18 cellular contexts compared by ENCODE assay signal in genomic region chr5:133108481-133108921, GRCh38. TPM values are rescaled to one million over a fixed set of nuclear protein-coding genes. Genes with fewer than 3 reads are reported as not detected.
A peak's percentile ranks its signal among the peaks of the same experiment; 100 is the strongest.
DNase-seq lines count a peak whose midpoint lies in the region; ATAC-seq, FAIRE-seq and TF ChIP-seq lines count a peak whose summit lies in the region.
"Had no signal": no experiment of that assay in that cellular context is flagged by ENCODE, and none has a peak within 500 bp of the region (broad histone marks: within the 10 kb centered on the region; RNA-seq: fewer than 3 reads in every experiment).

No MANE protein-coding gene starts in this region.

- no peaks in the 10 kb centered on the region for H3K27me3 ChIP-seq in BLaER1 treated with 17β-estradiol and CSF1 and Interleukin-3, amounts not matched to agents 10 nM and 100 nM
- no peaks in the 10 kb centered on the region for H3K27me3 ChIP-seq in HL-60 (ENCODE audit: insufficient read depth, poor library complexity, severe bottlenecking)
- H3K27me3 ChIP-seq in HepG2 (ENCODE audit: control insufficient read depth in 1 of 2, insufficient read depth in 2 of 2, low read length in 2 of 2): peaks cover 2 to 12% of the 10 kb centered on the region in 2 experiments; a peak in 1 of 5 replicates
- H3K27me3 ChIP-seq in psoas muscle (ENCODE audit: insufficient read depth in 3 of 3, low read length in 2 of 3): no peaks in the 10 kb centered on the region
- no peaks in the 10 kb centered on the region for H3K27me3 ChIP-seq in dorsolateral prefrontal cortex
- H3K27me3 ChIP-seq: adrenal gland had no signal

- no peak overlapping the region for H3K4me3 ChIP-seq in BLaER1 treated with 17β-estradiol and CSF1 and Interleukin-3, amounts not matched to agents 10 nM and 100 nM
- H3K4me3 ChIP-seq in HL-60 (replicated peaks; ENCODE audit: insufficient read depth, low read length): no peak overlapping the region
- H3K4me3 ChIP-seq in HepG2 (replicated peaks in 1 of 3; ENCODE audit: insufficient read depth in 1 of 3, low read depth in 2 of 3, low read length in 3 of 3): no peak overlapping the region
- H3K4me3 ChIP-seq in psoas muscle: no peak overlapping the region
- no peak overlapping the region for H3K4me3 ChIP-seq in dorsolateral prefrontal cortex
- H3K4me3 ChIP-seq: adrenal gland had no signal

- peaks cover 6 to 76% (median 66%) of the 10 kb centered on the region in 10 experiments; a peak in 18 of 20 replicates for H3K4me1 ChIP-seq in BLaER1 treated with 17β-estradiol and CSF1 and Interleukin-3, amounts not matched to agents 10 nM and 100 nM
- H3K4me1 ChIP-seq in HepG2 (ENCODE audit: insufficient read depth, low read length) (peaks cover 18% of the 10 kb centered on the region), psoas muscle (peaks cover 15% of the 10 kb centered on the region)

- peak overlapping the region in 9 of 11 experiments; percentile 11 to 58 (median 43); a peak in 13 of 22 replicates for H3K4me2 ChIP-seq in BLaER1 treated with 17β-estradiol and CSF1 and Interleukin-3, amounts not matched to agents 10 nM and 100 nM
- H3K4me2 ChIP-seq in HepG2 (ENCODE audit: low read depth, low read length): no peak overlapping the region

- peak overlapping the region in 1 of 11 experiments; percentile 15; a peak in 2 of 22 replicates for H3K9ac ChIP-seq in BLaER1 treated with 17β-estradiol and CSF1 and Interleukin-3, amounts not matched to agents 10 nM and 100 nM
- no peak overlapping the region for H3K9ac ChIP-seq in HepG2 (ENCODE audit: insufficient read depth, low read depth, low read length)

- no peaks in the 10 kb centered on the region for H3K79me2 ChIP-seq in HepG2 (ENCODE audit: insufficient read depth, low read length)

- DNase-seq in HL-60 (ENCODE audit: low read depth in 1 of 2, low spot score in 1 of 2) (peak; percentile 22 to 30), SIG-M5 treated with dmso at 0.1 percent for 504 hours (lab: John Stamatoyannopoulos, UW; ENCODE audit: unreplicated experiment) (peak; percentile 94), HepG2 (ENCODE audit: low spot score) (no peak), psoas muscle (no peak), dorsolateral prefrontal cortex (no peak)
- DNase-seq: adrenal gland; C1 segment of cervical spinal cord; EL; HCEC 1CT; kidney glomerular epithelial cell; NCI-H146; NCI-H526 treated with DMSO at 0.1 percent for 48 hours; retina; SHP77; stimulated activated CD4-positive, alpha-beta T cell treated with anti-CD3 and anti-CD28 coated beads, Interleukin-2, amount 100 ng/mL, for 24 hours had no signal

- peak overlapping the region in 8 of 11 experiments; percentile 28 to 58 (median 46); a peak in 14 of 22 replicates for H3K27ac ChIP-seq in BLaER1 treated with 17β-estradiol and CSF1 and Interleukin-3, amounts not matched to agents 10 nM and 100 nM
- no peak overlapping the region for H3K27ac ChIP-seq in HL-60 (replicated peaks)
- no peak overlapping the region for H3K27ac ChIP-seq in HepG2 (ENCODE audit: extremely low read length, insufficient read depth, low read length)
- no peak overlapping the region for H3K27ac ChIP-seq in psoas muscle
- no peak overlapping the region for H3K27ac ChIP-seq in dorsolateral prefrontal cortex
- H3K27ac ChIP-seq: adrenal gland had no signal

- no peak overlapping the region for H2AFZ ChIP-seq in HepG2 (ENCODE audit: low read length)

- TF ChIP-seq POLR2A in HepG2 (IDR thresholded peaks at IDR 0.05; ENCODE audit: insufficient read depth in 1 of 2, low read depth in 2 of 2, low read length in 2 of 2): no peak

- no TSS peak for BruUV-seq in HepG2 (replicated peaks; lab: Mats Ljungman, UMichigan)

- POLR2A ChIA-PET in HepG2 (lab: Yijun Ruan, JAX): no interaction called here

- TF ChIP-seq RAD21 in HepG2 (CRISPR knock-in tag; IDR thresholded peaks at IDR 0.05): no peak

- CTCF ChIA-PET in HepG2 (lab: Yijun Ruan, JAX; ENCODE audit: low intra/inter-chr PET ratio, low total read pairs): no interaction called here

- no peak for FAIRE-seq in HepG2 (lab: Jason Lieb, UNC)

- in situ Hi-C loops in HepG2 (cut with HindIII; ENCODE audit: extremely low pct_ligation_motif_present, low pct_unique_long_range_greater_than_20kb): no loop called here

- H3K36me3 ChIP-seq in BLaER1 treated with 17β-estradiol and CSF1 and Interleukin-3, amounts not matched to agents 10 nM and 100 nM: peaks cover 16 to 35% (median 24%) of the 10 kb centered on the region in 11 experiments
- H3K36me3 ChIP-seq in HepG2 (replicated peaks in 1 of 2; ENCODE audit: control insufficient read depth in 1 of 2, insufficient read depth in 2 of 2, low read length in 2 of 2) (peaks cover 0 to 21% of the 10 kb centered on the region in 2 experiments; a peak in 2 of 5 replicates), psoas muscle (ENCODE audit: insufficient read depth in 1 of 2, low read depth in 1 of 2) (peaks cover 5 to 23% of the 10 kb centered on the region in 2 donors)

- ATAC-seq in HepG2 (peak; percentile 55), psoas muscle (no peak), GM21529 (IDR thresholded peaks at IDR 0.05; ENCODE audit: unreplicated experiment) (no peak), GM19397 (IDR thresholded peaks at IDR 0.05; ENCODE audit: unreplicated experiment) (no peak)

- H3K9me3 ChIP-seq in BLaER1 treated with 17β-estradiol and CSF1 and Interleukin-3, amounts not matched to agents 10 nM and 100 nM (replicated peaks in 1 of 11): no peaks in the 10 kb centered on the region
- H3K9me3 ChIP-seq in HepG2 (ENCODE audit: low read length) (no peaks in the 10 kb centered on the region), psoas muscle (no peaks in the 10 kb centered on the region)
- H3K9me3 ChIP-seq: adrenal gland had no signal

- TF ChIP-seq CTCF in HL-60 (IDR thresholded peaks at IDR 0.05; ENCODE audit: insufficient read depth, low read length) (no peak), HepG2 (CRISPR knock-in tag; IDR thresholded peaks at IDR 0.05) (no peak), psoas muscle (IDR thresholded peaks at IDR 0.05) (no peak), dorsolateral prefrontal cortex (IDR thresholded peaks at IDR 0.05 in 54 of 56, conservative IDR thresholded peaks at IDR 0.05 in 2 of 56; ENCODE audit: low read depth in 1 of 56, partially characterized antibody in 56 of 56) (no peak)

- 61% methylated on average over 4 of the region's 13 CpGs for WGBS in HepG2 (ENCODE audit: low lambda C conversion rate)
- WGBS in psoas muscle, 3 donors: 62 to 69% (median 67%) methylated on average over 7 to 12 of the region's 13 CpGs

- peaks cover 4 to 37% (median 19%) of the 10 kb centered on the region in 11 experiments; a peak in 11 of 22 replicates for H4K20me1 ChIP-seq in BLaER1 treated with 17β-estradiol and CSF1 and Interleukin-3, amounts not matched to agents 10 nM and 100 nM
- no peaks in the 10 kb centered on the region for H4K20me1 ChIP-seq in HepG2 (ENCODE audit: insufficient read depth, low read length)

- TF ChIP-seq EP300 in HepG2 (IDR thresholded peaks at IDR 0.05; ENCODE audit: low read depth in 2 of 2, low read length in 2 of 2) (no peak), HepG2 (CRISPR knock-in tag; IDR thresholded peaks at IDR 0.05; ENCODE audit: borderline replicate concordance) (no peak)

- intact Hi-C loops in HepG2 (cut with micrococcal nuclease; ENCODE audit: unreplicated experiment) (no loop called here), psoas muscle (cut with DNase I) (no loop called here), dorsolateral prefrontal cortex (cut with DNase I) (no loop called here)

TF ChIP-seq in HepG2, 621 proteins besides CTCF, POLR2A, EP300 and RAD21:
- TF ChIP-seq RBM22 (optimal IDR thresholded peaks at IDR 0.05; ENCODE audit: low read length): peak; percentile 18
- no peak for TF ChIP-seq RARG (CRISPR knock-in tag; IDR thresholded peaks at IDR 0.05; ENCODE audit: low read depth)

RNA-seq across cellular contexts. Expression of gene HSPA4, which starts 56.7 kb away (rescaled TPM):
- total RNA-seq in HepG2 (2016; rRNA removed; fragmentation: Illumina TruSeq; extraction: Trizol): 231 and 359 TPM in 2 replicates
- total RNA-seq in HepG2 (2016; cell fraction: cytosol; rRNA removed; fragmentation: Illumina TruSeq; extraction: Trizol; ENCODE audit: low read depth): 16.8 and 19.8 TPM in 2 replicates
- 234 and 349 TPM in 2 replicates for total RNA-seq in HepG2 (2016; cell fraction: insoluble cytoplasmic fraction; rRNA removed; fragmentation: Illumina TruSeq; extraction: Trizol)
- 31.3 and 31.7 TPM in 2 replicates for total RNA-seq in HepG2 (2016; cell fraction: membrane; rRNA removed; fragmentation: Illumina TruSeq; extraction: Trizol)
- total RNA-seq in HepG2 (2016; cell fraction: nucleus; rRNA removed; fragmentation: Illumina TruSeq; extraction: Trizol): 93.9 and 106 TPM in 2 replicates
- 21.7 and 36.6 TPM in 2 replicates for polyA plus RNA-seq in HepG2 (2011; rRNA removed)
- polyA plus RNA-seq in HepG2 (2011; cell fraction: cytosol; rRNA removed): 10.5 and 18.6 TPM in 2 replicates
- 6.5 and 10.0 TPM in 2 replicates for polyA plus RNA-seq in HepG2 (2011; cell fraction: nucleus; rRNA removed)
- 115 and 141 TPM in 2 replicates for polyA plus RNA-seq in HepG2 (2012)
- polyA plus RNA-seq in HepG2 (2016; cell fraction: cytosol; fragmentation: Illumina TruSeq; extraction: Trizol; ENCODE audit: low read depth): 9.3 and 9.9 TPM in 2 replicates
- 317 and 331 TPM in 2 replicates for polyA plus RNA-seq in HepG2 (2016; cell fraction: insoluble cytoplasmic fraction; fragmentation: Illumina TruSeq; extraction: Trizol; ENCODE audit: low read depth)
- 25.5 and 28.6 TPM in 2 replicates for polyA plus RNA-seq in HepG2 (2016; cell fraction: membrane; fragmentation: Illumina TruSeq; extraction: Trizol; ENCODE audit: low read depth)
- 160 and 171 TPM in 2 replicates for polyA plus RNA-seq in HepG2 (2016; cell fraction: nucleus; fragmentation: Illumina TruSeq; extraction: Trizol; ENCODE audit: insufficient read depth, low read depth)
- polyA minus RNA-seq in HepG2 (2011; rRNA and poly(A)+ RNA removed; ENCODE audit: low replicate concordance): 16.3 and 24.3 TPM in 2 replicates
- 45.8 and 50.3 TPM in 2 replicates for polyA minus RNA-seq in HepG2 (2011; cell fraction: cytosol; rRNA and poly(A)+ RNA removed)
- 27.4 and 38.4 TPM in 2 replicates for polyA minus RNA-seq in HepG2 (2011; cell fraction: nucleus; rRNA and poly(A)+ RNA removed)
- total RNA-seq in psoas muscle: 100 to 1,000 TPM; 108 to 154 (median 130) TPM
- 10 to 100 TPM; 41.2 to 86.8 (median 50.6) TPM for polyA plus RNA-seq in psoas muscle
- total RNA-seq in dorsolateral prefrontal cortex: 100 to 1,000 TPM in 51 of 120 experiments, 10 to 100 TPM in 69; 61.6 to 183 (median 97.3) TPM

Comparison
In these comparisons a context has a peak if more than half of its experiments do, and no peak if none do; other contexts are left out.
1. H3K27ac ChIP-seq: peak in BLaER1 treated with 17β-estradiol and CSF1 and Interleukin-3, amounts not matched to agents 10 nM and 100 nM (8 of 11); none in HL-60 (single experiment), HepG2 (single experiment), psoas muscle (single experiment) and dorsolateral prefrontal cortex (0 of 59).
2. DNase-seq: peak in HL-60 (2 of 2) and SIG-M5 treated with dmso at 0.1 percent for 504 hours (single experiment); none in HepG2 (single experiment), psoas muscle (0 of 2) and dorsolateral prefrontal cortex (0 of 10).